Comparison of ENCODE assay signal across 18 cellular contexts in the genomic region with DNA sequence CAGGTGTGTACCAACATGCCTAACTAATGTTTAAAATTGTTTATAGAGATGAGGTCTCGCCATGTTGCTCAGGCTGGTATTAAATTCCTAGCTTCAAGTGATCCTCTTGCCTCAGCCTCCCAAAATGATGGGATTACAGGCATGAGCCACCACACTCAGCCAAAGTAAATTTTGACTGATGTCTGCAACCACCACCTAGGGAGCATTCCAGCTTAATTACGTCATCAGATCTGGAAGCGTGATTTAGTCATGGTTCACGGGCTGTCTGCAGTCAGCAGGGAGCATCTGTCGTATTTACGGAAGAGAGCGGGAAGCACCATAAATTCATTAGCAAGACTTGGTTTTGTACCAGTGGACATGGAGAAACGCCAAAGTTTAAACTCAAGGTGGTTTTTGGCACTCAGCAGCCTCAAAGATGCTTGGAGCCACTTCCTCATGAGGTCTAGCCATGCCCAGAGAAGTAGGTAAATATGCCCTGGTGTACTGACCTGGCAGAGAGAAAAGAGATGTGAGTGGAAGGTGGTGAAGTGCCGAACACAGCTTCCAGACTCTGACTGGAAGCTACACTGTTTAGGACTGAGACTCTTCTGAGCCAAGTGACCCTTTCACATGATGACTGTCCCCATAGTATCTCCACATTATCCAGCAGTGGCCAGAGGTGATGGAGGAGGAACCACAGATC.
DNase-seq lines count a peak whose midpoint lies in the region; ATAC-seq, FAIRE-seq and TF ChIP-seq lines count a peak whose summit lies in the region.
"Had no signal": no experiment of that assay in that cellular context is flagged by ENCODE, and none has a peak within 500 bp of the region (broad histone marks: within the 10 kb centered on the region; RNA-seq: fewer than 3 reads in every experiment).

No MANE protein-coding gene starts in this region.

- no peak for TF ChIP-seq CTCF in bronchial epithelial cell (IDR thresholded peaks at IDR 0.05; ENCODE audit: insufficient read depth, low read length, severe bottlenecking)

- DNase-seq in NCI-H524 (lab: John Stamatoyannopoulos, UW) (peak; percentile 5 to 46), NCI-H524 treated with DMSO at 0.1 percent for 48 hours (lab: John Stamatoyannopoulos, UW) (no peak), NCI-H2171 treated with DMSO at 0.1 percent for 48 hours (lab: John Stamatoyannopoulos, UW) (peak; percentile 84), bronchial epithelial cell (ENCODE audit: low read depth) (no peak), renal cortical epithelial cell (ENCODE audit: low read depth) (peak; percentile 61), NCI-H2227 (lab: John Stamatoyannopoulos, UW; ENCODE audit: unreplicated experiment) (no peak), Kasumi-1 (lab: John Stamatoyannopoulos, UW) (no peak)
- DNase-seq: 8988T, aorta, glutamatergic neuron, NCI-H1417, occipital lobe, SW 1271, tibial artery had no signal

- H3K36me3 ChIP-seq in bronchial epithelial cell (ENCODE audit: control insufficient read depth, insufficient read depth, low read length) = no peaks in the 10 kb centered on the region
- H3K36me3 ChIP-seq: tibial artery had no signal

- H3K4me3 ChIP-seq in bronchial epithelial cell (ENCODE audit: low read depth, low read length) = no peak overlapping the region
- H3K4me3 ChIP-seq: tibial artery had no signal

- peak; percentile 32 for FAIRE-seq in bronchial epithelial cell (lab: Jason Lieb, UNC)

- ATAC-seq in GM21619 (IDR thresholded peaks at IDR 0.05; ENCODE audit: unreplicated experiment) = no peak
- ATAC-seq: esophagus mucosa; Panc1; stimulated activated effector memory CD8-positive, alpha-beta T cell treated with anti-CD3 and anti-CD28 coated beads, Interleukin-12 subunit alpha, Interleukin-12 subunit beta, amount 100 ng/mL, for 72 hours had no signal

- H3K27me3 ChIP-seq in bronchial epithelial cell (ENCODE audit: control insufficient read depth, insufficient read depth, low read length) = no peaks in the 10 kb centered on the region
- H3K27me3 ChIP-seq: tibial artery had no signal

Comparison
In these comparisons a context has a peak if more than half of its experiments do, and no peak if none do; other contexts are left out.
1. DNase-seq: peak in NCI-H524 (2 of 2), NCI-H2171 treated with DMSO at 0.1 percent for 48 hours (single experiment) and renal cortical epithelial cell (single experiment); none in NCI-H524 treated with DMSO at 0.1 percent for 48 hours (single experiment), bronchial epithelial cell (single experiment), NCI-H2227 (single experiment) and Kasumi-1 (0 of 2).